In the genomic region with DNA sequence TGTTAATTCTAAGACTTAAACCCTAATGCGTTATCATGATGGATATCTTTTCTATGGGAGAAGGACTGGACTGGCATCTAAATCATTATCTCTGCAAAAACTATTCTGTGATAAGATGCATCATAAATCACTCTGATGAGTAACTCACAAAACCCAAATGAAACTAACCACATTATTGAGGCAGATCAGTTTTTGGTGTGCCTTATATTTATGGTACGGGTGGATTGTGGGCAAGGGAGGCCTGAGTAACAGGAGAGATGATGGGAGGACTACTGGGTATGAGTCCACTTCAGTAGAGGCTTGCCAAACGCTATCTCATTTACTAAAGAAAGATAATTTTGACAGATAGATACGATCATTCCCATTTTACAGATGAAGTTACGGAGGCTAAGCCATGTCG, we compare ENCODE assay signal across 19 cellular contexts.
DNase-seq lines count a peak whose midpoint lies in the region; ATAC-seq, FAIRE-seq and TF ChIP-seq lines count a peak whose summit lies in the region.
"Had no signal": no experiment of that assay in that cellular context is flagged by ENCODE, and none has a peak within 500 bp of the region (broad histone marks: within the 10 kb centered on the region; RNA-seq: fewer than 3 reads in every experiment).

No MANE protein-coding gene starts in this region.

- no peak for ATAC-seq in HG03442 (IDR thresholded peaks at IDR 0.05; ENCODE audit: unreplicated experiment)
- ATAC-seq: CD8-positive, alpha-beta T cell; GM23338; HepG2 had no signal

- H4K20me1 ChIP-seq in astrocyte (ENCODE audit: insufficient read depth, low read length), result no peaks in the 10 kb centered on the region
- no peaks in the 10 kb centered on the region for H4K20me1 ChIP-seq in smooth muscle cell (ENCODE audit: low read depth)

- H3K4me2 ChIP-seq in astrocyte (ENCODE audit: low read length), result no peak overlapping the region
- peak overlapping the region; percentile 17 for H3K4me2 ChIP-seq in smooth muscle cell
- H3K4me2 ChIP-seq: GM23338 had no signal

- H3K36me3 ChIP-seq in astrocyte (ENCODE audit: insufficient read depth, low read length) (no peaks in the 10 kb centered on the region), smooth muscle cell (ENCODE audit: low read depth) (no peaks in the 10 kb centered on the region), SJCRH30 (no peaks in the 10 kb centered on the region)

- no peak overlapping the region for H2AFZ ChIP-seq in astrocyte (ENCODE audit: low read depth, low read length)
- H2AFZ ChIP-seq in smooth muscle cell (ENCODE audit: low read depth), result no peak overlapping the region
- H2AFZ ChIP-seq: GM23338 had no signal

- no peaks in the 10 kb centered on the region for H3K79me2 ChIP-seq in astrocyte (ENCODE audit: insufficient read depth, low read length)
- no peaks in the 10 kb centered on the region for H3K79me2 ChIP-seq in smooth muscle cell (ENCODE audit: low read depth)

- DNase-seq in Daoy (ENCODE audit: low read depth), result peak; percentile 13
- peak; percentile 7 for DNase-seq in RCC 7860 (ENCODE audit: low spot score)
- DNase-seq in astrocyte (ENCODE audit: low read depth), result peak; percentile 67
- no peak for DNase-seq in smooth muscle cell (lab: John Stamatoyannopoulos, UW; ENCODE audit: unreplicated experiment)
- no peak for DNase-seq in SJCRH30
- no peak for DNase-seq in DMS153 (lab: John Stamatoyannopoulos, UW)
- DNase-seq: C1 segment of cervical spinal cord; Caco-2; CD8-positive, alpha-beta T cell; EL; H7 had no signal

- H3K4me1 Mint-ChIP-seq in astrocyte (ENCODE audit: low read depth, unreplicated experiment), result peaks cover 25% of the 10 kb centered on the region
- H3K4me1 Mint-ChIP-seq: B cell, GM23338 had no signal

- no peaks in the 10 kb centered on the region for H3K27me3 Mint-ChIP-seq in astrocyte (ENCODE audit: low read depth, unreplicated experiment)
- H3K27me3 Mint-ChIP-seq: B cell had no signal

- H3K27me3 ChIP-seq in astrocyte (ENCODE audit: insufficient read depth, low read length) (no peaks in the 10 kb centered on the region), smooth muscle cell (ENCODE audit: low read depth) (no peaks in the 10 kb centered on the region), SJCRH30 (no peaks in the 10 kb centered on the region)

- H3K4me1 ChIP-seq in astrocyte (ENCODE audit: insufficient read depth, low read length) (peaks cover 5% of the 10 kb centered on the region), smooth muscle cell (ENCODE audit: low read depth) (peaks cover 23% of the 10 kb centered on the region), SJCRH30 (no peaks in the 10 kb centered on the region)
- H3K4me1 ChIP-seq: Caco-2 had no signal

- H3K9ac ChIP-seq in astrocyte (ENCODE audit: low read length) (no peak overlapping the region), smooth muscle cell (ENCODE audit: low read depth) (no peak overlapping the region)

- H3K36me3 Mint-ChIP-seq in astrocyte (ENCODE audit: low read depth, unreplicated experiment), result no peaks in the 10 kb centered on the region
- H3K36me3 Mint-ChIP-seq: CD8-positive, alpha-beta T cell had no signal

- 88% methylated on average over 6 of the region's 6 CpGs for WGBS in smooth muscle cell (ENCODE audit: low lambda C conversion rate)

- no peak overlapping the region for H3K27ac Mint-ChIP-seq in astrocyte (ENCODE audit: unreplicated experiment)
- H3K27ac Mint-ChIP-seq: B cell; CD8-positive, alpha-beta T cell; GM23338 had no signal

- no peaks in the 10 kb centered on the region for H3K9me3 Mint-ChIP-seq in astrocyte (ENCODE audit: unreplicated experiment)
- H3K9me3 Mint-ChIP-seq: CD8-positive, alpha-beta T cell; GM23338 had no signal

- H3K27ac ChIP-seq in astrocyte (ENCODE audit: low read depth, low read length) (no peak overlapping the region), smooth muscle cell (ENCODE audit: low read depth) (peak overlapping the region; percentile 85), SJCRH30 (no peak overlapping the region)

- no peak for FAIRE-seq in RCC 7860 (lab: Jason Lieb, UNC)
- no peak for FAIRE-seq in astrocyte (lab: Jason Lieb, UNC)
- FAIRE-seq: A204.1, G401.6, GM12891, HepG2, HTR-8/SVneo had no signal

- H3K4me3 ChIP-seq in astrocyte (ENCODE audit: insufficient read depth, low read depth, low read length) (no peak overlapping the region), smooth muscle cell (no peak overlapping the region), SJCRH30 (no peak overlapping the region)
- H3K4me3 ChIP-seq: GM23338 had no signal

- TF ChIP-seq CTCF in astrocyte (IDR thresholded peaks at IDR 0.05; ENCODE audit: insufficient read depth, low read depth, low read length), result no peak
- TF ChIP-seq CTCF in smooth muscle cell (IDR thresholded peaks at IDR 0.05; ENCODE audit: borderline replicate concordance, insufficient read depth, poor library complexity, severe bottlenecking), result no peak

- no peak overlapping the region for H3K4me3 Mint-ChIP-seq in astrocyte (ENCODE audit: unreplicated experiment)
- H3K4me3 Mint-ChIP-seq: B cell; CD8-positive, alpha-beta T cell; GM23338 had no signal

- H3F3A ChIP-seq in smooth muscle cell (ENCODE audit: low read depth), result peaks cover 22% of the 10 kb centered on the region

- H3K9me3 ChIP-seq in astrocyte (ENCODE audit: insufficient read depth, low read depth, low read length), result no peaks in the 10 kb centered on the region
- no peaks in the 10 kb centered on the region for H3K9me3 ChIP-seq in smooth muscle cell (replicated peaks; ENCODE audit: low read depth)
- no peaks in the 10 kb centered on the region for H3K9me3 ChIP-seq in SJCRH30 (replicated peaks)
- H3K9me3 ChIP-seq: Caco-2 had no signal

Comparison
In these comparisons a context has a peak if more than half of its experiments do, and no peak if none do; other contexts are left out.
1. DNase-seq: peak in Daoy (single experiment), RCC 7860 (single experiment) and astrocyte (single experiment); none in smooth muscle cell (single experiment), SJCRH30 (0 of 2) and DMS153 (single experiment).